In genomic region chr11:2988996-2989395, GRCh38 we compare ENCODE assay signal across 1 cellular context.
TF ChIP-seq lines count a peak whose summit lies in the region.

No MANE protein-coding gene starts in this region.

TF ChIP-seq in GM23338, 12 proteins besides CTCF, POLR2A, EP300 and RAD21 (continued from another document):
- no peak for TF ChIP-seq ZNF462 (CRISPR knock-in tag; IDR thresholded peaks at IDR 0.05)
